1 cellular context compared by ENCODE assay signal in the genomic region with DNA sequence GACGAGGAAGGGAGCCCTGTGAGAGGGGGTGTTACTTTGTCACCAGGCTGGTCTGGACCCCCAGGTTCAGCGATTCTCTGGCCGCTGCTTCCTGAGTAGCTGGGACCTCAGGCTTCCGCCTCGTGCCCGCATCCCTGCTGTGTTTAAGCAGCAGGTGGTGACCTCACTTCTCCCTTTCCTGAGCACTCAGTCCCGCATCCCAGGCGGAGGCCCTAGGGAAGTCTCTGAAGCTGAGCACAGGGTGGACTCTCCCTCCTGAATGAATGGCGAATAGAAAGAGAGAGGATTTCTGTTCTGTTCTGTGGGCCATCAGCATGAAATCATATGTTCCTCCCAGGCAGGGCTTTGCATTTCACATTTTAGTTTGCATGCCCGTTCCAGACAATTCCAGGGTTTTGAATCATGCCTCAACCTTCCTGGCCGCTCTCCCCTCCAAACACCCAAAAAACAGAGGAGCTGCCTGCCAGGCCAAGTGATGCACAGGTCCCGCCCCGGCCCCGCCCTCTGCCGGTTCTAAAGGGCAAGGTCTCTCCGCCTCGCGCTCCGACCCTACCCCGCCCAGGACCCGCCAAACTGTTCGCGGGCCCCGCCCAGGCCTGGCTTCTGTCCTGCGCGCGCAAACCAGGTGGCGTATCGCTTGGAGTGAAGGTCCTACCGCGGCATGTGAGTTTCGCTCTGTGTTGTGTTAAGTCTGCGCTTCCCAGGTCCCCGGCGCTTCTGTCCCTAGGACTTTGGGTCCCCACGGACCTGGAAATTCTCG.
A peak's percentile ranks its signal among the peaks of the same experiment; 100 is the strongest.
TF ChIP-seq lines count a peak whose summit lies in the region.

No MANE protein-coding gene starts in this region.

TF ChIP-seq in WTC11, 78 proteins besides CTCF, POLR2A, EP300 and RAD21 (continued from another document and continues in another):
- TF ChIP-seq, protein P1, sequence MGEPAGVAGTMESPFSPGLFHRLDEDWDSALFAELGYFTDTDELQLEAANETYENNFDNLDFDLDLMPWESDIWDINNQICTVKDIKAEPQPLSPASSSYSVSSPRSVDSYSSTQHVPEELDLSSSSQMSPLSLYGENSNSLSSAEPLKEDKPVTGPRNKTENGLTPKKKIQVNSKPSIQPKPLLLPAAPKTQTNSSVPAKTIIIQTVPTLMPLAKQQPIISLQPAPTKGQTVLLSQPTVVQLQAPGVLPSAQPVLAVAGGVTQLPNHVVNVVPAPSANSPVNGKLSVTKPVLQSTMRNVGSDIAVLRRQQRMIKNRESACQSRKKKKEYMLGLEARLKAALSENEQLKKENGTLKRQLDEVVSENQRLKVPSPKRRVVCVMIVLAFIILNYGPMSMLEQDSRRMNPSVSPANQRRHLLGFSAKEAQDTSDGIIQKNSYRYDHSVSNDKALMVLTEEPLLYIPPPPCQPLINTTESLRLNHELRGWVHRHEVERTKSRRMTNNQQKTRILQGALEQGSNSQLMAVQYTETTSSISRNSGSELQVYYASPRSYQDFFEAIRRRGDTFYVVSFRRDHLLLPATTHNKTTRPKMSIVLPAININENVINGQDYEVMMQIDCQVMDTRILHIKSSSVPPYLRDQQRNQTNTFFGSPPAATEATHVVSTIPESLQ (CRISPR knock-in tag; IDR thresholded peaks at IDR 0.05): no peak
- no peak for TF ChIP-seq MYBL2 (CRISPR knock-in tag; IDR thresholded peaks at IDR 0.05)
- TF ChIP-seq ESRRA (CRISPR knock-in tag; IDR thresholded peaks at IDR 0.05; ENCODE audit: borderline replicate concordance): no peak
- TF ChIP-seq ZNF416 (CRISPR knock-in tag; IDR thresholded peaks at IDR 0.05): no peak
- no peak for TF ChIP-seq ZNF423 (CRISPR knock-in tag; IDR thresholded peaks at IDR 0.05)
- TF ChIP-seq, protein P2, sequence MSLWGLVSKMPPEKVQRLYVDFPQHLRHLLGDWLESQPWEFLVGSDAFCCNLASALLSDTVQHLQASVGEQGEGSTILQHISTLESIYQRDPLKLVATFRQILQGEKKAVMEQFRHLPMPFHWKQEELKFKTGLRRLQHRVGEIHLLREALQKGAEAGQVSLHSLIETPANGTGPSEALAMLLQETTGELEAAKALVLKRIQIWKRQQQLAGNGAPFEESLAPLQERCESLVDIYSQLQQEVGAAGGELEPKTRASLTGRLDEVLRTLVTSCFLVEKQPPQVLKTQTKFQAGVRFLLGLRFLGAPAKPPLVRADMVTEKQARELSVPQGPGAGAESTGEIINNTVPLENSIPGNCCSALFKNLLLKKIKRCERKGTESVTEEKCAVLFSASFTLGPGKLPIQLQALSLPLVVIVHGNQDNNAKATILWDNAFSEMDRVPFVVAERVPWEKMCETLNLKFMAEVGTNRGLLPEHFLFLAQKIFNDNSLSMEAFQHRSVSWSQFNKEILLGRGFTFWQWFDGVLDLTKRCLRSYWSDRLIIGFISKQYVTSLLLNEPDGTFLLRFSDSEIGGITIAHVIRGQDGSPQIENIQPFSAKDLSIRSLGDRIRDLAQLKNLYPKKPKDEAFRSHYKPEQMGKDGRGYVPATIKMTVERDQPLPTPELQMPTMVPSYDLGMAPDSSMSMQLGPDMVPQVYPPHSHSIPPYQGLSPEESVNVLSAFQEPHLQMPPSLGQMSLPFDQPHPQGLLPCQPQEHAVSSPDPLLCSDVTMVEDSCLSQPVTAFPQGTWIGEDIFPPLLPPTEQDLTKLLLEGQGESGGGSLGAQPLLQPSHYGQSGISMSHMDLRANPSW (CRISPR knock-in tag; conservative IDR thresholded peaks at IDR 0.05; ENCODE audit: low read depth): no peak
- TF ChIP-seq, protein P3, sequence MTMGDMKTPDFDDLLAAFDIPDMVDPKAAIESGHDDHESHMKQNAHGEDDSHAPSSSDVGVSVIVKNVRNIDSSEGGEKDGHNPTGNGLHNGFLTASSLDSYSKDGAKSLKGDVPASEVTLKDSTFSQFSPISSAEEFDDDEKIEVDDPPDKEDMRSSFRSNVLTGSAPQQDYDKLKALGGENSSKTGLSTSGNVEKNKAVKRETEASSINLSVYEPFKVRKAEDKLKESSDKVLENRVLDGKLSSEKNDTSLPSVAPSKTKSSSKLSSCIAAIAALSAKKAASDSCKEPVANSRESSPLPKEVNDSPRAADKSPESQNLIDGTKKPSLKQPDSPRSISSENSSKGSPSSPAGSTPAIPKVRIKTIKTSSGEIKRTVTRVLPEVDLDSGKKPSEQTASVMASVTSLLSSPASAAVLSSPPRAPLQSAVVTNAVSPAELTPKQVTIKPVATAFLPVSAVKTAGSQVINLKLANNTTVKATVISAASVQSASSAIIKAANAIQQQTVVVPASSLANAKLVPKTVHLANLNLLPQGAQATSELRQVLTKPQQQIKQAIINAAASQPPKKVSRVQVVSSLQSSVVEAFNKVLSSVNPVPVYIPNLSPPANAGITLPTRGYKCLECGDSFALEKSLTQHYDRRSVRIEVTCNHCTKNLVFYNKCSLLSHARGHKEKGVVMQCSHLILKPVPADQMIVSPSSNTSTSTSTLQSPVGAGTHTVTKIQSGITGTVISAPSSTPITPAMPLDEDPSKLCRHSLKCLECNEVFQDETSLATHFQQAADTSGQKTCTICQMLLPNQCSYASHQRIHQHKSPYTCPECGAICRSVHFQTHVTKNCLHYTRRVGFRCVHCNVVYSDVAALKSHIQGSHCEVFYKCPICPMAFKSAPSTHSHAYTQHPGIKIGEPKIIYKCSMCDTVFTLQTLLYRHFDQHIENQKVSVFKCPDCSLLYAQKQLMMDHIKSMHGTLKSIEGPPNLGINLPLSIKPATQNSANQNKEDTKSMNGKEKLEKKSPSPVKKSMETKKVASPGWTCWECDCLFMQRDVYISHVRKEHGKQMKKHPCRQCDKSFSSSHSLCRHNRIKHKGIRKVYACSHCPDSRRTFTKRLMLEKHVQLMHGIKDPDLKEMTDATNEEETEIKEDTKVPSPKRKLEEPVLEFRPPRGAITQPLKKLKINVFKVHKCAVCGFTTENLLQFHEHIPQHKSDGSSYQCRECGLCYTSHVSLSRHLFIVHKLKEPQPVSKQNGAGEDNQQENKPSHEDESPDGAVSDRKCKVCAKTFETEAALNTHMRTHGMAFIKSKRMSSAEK (CRISPR knock-in tag; IDR thresholded peaks at IDR 0.05; ENCODE audit: borderline replicate concordance): no peak
- TF ChIP-seq, protein P4, sequence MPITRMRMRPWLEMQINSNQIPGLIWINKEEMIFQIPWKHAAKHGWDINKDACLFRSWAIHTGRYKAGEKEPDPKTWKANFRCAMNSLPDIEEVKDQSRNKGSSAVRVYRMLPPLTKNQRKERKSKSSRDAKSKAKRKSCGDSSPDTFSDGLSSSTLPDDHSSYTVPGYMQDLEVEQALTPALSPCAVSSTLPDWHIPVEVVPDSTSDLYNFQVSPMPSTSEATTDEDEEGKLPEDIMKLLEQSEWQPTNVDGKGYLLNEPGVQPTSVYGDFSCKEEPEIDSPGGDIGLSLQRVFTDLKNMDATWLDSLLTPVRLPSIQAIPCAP (CRISPR knock-in tag; IDR thresholded peaks at IDR 0.05): no peak
- no peak for TF ChIP-seq ZNF232 (CRISPR knock-in tag; IDR thresholded peaks at IDR 0.05)
- TF ChIP-seq, protein P5, sequence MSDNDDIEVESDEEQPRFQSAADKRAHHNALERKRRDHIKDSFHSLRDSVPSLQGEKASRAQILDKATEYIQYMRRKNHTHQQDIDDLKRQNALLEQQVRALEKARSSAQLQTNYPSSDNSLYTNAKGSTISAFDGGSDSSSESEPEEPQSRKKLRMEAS (CRISPR knock-in tag; IDR thresholded peaks at IDR 0.05): 0 out of 2 replicates have a peak, but pooled peaks have one; percentile 66
- no peak for TF ChIP-seq ELF4 (CRISPR knock-in tag; IDR thresholded peaks at IDR 0.05; ENCODE audit: low read depth)
- no peak for TF ChIP-seq KAT7 (CRISPR knock-in tag; IDR thresholded peaks at IDR 0.05; ENCODE audit: borderline replicate concordance)
- TF ChIP-seq, protein P6, sequence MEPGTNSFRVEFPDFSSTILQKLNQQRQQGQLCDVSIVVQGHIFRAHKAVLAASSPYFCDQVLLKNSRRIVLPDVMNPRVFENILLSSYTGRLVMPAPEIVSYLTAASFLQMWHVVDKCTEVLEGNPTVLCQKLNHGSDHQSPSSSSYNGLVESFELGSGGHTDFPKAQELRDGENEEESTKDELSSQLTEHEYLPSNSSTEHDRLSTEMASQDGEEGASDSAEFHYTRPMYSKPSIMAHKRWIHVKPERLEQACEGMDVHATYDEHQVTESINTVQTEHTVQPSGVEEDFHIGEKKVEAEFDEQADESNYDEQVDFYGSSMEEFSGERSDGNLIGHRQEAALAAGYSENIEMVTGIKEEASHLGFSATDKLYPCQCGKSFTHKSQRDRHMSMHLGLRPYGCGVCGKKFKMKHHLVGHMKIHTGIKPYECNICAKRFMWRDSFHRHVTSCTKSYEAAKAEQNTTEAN (CRISPR knock-in tag; IDR thresholded peaks at IDR 0.05): no peak
- TF ChIP-seq JAZF1 (CRISPR knock-in tag; IDR thresholded peaks at IDR 0.05): no peak
- no peak for TF ChIP-seq NR2C2 (CRISPR knock-in tag; IDR thresholded peaks at IDR 0.05)
- TF ChIP-seq, protein P7, sequence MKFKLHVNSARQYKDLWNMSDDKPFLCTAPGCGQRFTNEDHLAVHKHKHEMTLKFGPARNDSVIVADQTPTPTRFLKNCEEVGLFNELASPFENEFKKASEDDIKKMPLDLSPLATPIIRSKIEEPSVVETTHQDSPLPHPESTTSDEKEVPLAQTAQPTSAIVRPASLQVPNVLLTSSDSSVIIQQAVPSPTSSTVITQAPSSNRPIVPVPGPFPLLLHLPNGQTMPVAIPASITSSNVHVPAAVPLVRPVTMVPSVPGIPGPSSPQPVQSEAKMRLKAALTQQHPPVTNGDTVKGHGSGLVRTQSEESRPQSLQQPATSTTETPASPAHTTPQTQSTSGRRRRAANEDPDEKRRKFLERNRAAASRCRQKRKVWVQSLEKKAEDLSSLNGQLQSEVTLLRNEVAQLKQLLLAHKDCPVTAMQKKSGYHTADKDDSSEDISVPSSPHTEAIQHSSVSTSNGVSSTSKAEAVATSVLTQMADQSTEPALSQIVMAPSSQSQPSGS (CRISPR knock-in tag; IDR thresholded peaks at IDR 0.05; ENCODE audit: borderline replicate concordance, low read depth): no peak
- no peak for TF ChIP-seq RORB (CRISPR knock-in tag; IDR thresholded peaks at IDR 0.05)
- peak; percentile 50; the same call in 1 of the 2 replicates for TF ChIP-seq SMAD3 (CRISPR knock-in tag; IDR thresholded peaks at IDR 0.05; ENCODE audit: borderline replicate concordance)
- TF ChIP-seq, protein P8, sequence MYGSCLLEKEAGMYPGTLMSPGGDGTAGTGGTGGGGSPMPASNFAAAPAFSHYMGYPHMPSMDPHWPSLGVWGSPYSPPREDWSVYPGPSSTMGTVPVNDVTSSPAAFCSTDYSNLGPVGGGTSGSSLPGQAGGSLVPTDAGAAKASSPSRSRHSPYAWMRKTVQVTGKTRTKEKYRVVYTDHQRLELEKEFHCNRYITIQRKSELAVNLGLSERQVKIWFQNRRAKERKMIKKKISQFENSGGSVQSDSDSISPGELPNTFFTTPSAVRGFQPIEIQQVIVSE (CRISPR knock-in tag; IDR thresholded peaks at IDR 0.05; ENCODE audit: borderline replicate concordance): no peak
- 0 out of 2 replicates have a peak, but pooled peaks have one; percentile 39 for TF ChIP-seq CREB1 (CRISPR knock-in tag; IDR thresholded peaks at IDR 0.05)
- no peak for TF ChIP-seq OVOL2 (CRISPR knock-in tag; IDR thresholded peaks at IDR 0.05; ENCODE audit: borderline replicate concordance)
- TF ChIP-seq, protein P9, sequence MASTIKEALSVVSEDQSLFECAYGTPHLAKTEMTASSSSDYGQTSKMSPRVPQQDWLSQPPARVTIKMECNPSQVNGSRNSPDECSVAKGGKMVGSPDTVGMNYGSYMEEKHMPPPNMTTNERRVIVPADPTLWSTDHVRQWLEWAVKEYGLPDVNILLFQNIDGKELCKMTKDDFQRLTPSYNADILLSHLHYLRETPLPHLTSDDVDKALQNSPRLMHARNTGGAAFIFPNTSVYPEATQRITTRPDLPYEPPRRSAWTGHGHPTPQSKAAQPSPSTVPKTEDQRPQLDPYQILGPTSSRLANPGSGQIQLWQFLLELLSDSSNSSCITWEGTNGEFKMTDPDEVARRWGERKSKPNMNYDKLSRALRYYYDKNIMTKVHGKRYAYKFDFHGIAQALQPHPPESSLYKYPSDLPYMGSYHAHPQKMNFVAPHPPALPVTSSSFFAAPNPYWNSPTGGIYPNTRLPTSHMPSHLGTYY (CRISPR knock-in tag; IDR thresholded peaks at IDR 0.05): no peak
- TF ChIP-seq TEAD1 (CRISPR knock-in tag; IDR thresholded peaks at IDR 0.05): no peak
- TF ChIP-seq, protein P10, sequence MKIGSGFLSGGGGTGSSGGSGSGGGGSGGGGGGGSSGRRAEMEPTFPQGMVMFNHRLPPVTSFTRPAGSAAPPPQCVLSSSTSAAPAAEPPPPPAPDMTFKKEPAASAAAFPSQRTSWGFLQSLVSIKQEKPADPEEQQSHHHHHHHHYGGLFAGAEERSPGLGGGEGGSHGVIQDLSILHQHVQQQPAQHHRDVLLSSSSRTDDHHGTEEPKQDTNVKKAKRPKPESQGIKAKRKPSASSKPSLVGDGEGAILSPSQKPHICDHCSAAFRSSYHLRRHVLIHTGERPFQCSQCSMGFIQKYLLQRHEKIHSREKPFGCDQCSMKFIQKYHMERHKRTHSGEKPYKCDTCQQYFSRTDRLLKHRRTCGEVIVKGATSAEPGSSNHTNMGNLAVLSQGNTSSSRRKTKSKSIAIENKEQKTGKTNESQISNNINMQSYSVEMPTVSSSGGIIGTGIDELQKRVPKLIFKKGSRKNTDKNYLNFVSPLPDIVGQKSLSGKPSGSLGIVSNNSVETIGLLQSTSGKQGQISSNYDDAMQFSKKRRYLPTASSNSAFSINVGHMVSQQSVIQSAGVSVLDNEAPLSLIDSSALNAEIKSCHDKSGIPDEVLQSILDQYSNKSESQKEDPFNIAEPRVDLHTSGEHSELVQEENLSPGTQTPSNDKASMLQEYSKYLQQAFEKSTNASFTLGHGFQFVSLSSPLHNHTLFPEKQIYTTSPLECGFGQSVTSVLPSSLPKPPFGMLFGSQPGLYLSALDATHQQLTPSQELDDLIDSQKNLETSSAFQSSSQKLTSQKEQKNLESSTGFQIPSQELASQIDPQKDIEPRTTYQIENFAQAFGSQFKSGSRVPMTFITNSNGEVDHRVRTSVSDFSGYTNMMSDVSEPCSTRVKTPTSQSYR (CRISPR knock-in tag; IDR thresholded peaks at IDR 0.05): 0 out of 2 replicates have a peak, but pooled peaks have one; percentile 55
- TF ChIP-seq MXD4 (CRISPR knock-in tag; IDR thresholded peaks at IDR 0.05; ENCODE audit: borderline replicate concordance): no peak
- no peak for TF ChIP-seq ZNF317 (CRISPR knock-in tag; IDR thresholded peaks at IDR 0.05; ENCODE audit: borderline replicate concordance, low read depth)
- no peak for TF ChIP-seq NFE2L1 (CRISPR knock-in tag; IDR thresholded peaks at IDR 0.05)
- TF ChIP-seq, protein P11, sequence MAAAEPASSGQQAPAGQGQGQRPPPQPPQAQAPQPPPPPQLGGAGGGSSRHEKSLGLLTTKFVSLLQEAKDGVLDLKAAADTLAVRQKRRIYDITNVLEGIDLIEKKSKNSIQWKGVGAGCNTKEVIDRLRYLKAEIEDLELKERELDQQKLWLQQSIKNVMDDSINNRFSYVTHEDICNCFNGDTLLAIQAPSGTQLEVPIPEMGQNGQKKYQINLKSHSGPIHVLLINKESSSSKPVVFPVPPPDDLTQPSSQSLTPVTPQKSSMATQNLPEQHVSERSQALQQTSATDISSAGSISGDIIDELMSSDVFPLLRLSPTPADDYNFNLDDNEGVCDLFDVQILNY (CRISPR knock-in tag; IDR thresholded peaks at IDR 0.05): peak; percentile 26; the same call in 1 of the 2 replicates
- no peak for TF ChIP-seq HMGA2 (CRISPR knock-in tag; IDR thresholded peaks at IDR 0.05)
